ENCODE assay signal across 16 cellular contexts in the genomic region with DNA sequence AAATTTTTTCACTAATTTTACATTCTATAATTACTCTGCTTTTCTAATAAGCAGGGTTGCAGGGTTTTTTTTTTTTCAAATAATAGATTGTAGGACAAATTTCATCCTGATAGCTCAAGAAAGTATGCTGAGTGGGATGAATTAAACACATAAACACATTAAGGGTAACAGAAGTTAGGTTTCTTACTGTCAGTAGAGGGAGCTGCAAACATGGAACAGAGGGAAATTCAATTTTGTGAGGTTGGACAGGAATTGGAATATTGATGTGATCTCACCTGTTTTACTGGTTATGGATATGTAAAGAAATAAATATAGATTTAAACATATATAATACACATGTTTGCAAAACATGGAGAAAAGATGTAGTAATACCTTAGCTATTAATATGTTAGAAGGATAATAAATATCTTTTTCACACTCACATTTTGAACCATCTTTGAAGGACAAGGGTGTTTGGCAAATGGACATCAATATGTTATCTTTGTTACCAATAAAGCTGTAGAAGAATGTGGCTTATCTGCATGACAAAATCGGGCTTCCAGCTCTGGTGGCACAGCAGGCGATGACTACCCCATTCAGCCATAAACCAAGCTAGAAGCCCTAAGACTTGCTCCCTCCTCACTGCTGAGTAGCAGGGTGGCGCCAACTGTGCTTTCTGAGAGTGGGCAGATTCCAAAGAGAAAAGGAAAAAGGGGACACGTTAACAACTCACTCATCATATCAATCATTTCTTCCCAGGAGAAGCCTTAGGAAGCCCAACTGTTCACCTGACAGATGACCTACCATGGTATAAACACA.
DNase-seq lines count a peak whose midpoint lies in the region; ATAC-seq, FAIRE-seq and TF ChIP-seq lines count a peak whose summit lies in the region.
"Had no signal": no experiment of that assay in that cellular context is flagged by ENCODE, and none has a peak within 500 bp of the region (broad histone marks: within the 10 kb centered on the region; RNA-seq: fewer than 3 reads in every experiment).

No MANE protein-coding gene starts in this region.

- DNase-seq in GM12865 (ENCODE audit: low read depth) = no peak
- DNase-seq in NCI-H82 treated with DMSO at 0.1 percent for 48 hours (lab: John Stamatoyannopoulos, UW; ENCODE audit: unreplicated experiment) = peak; percentile 5
- DNase-seq in endothelial cell of umbilical vein (ENCODE audit: low read depth, low spot score) = no peak
- peak; percentile 2 for DNase-seq in renal cortical epithelial cell (ENCODE audit: low read depth)
- no peak for DNase-seq in lower leg skin (ENCODE audit: low spot score in 2 of 2)
- no peak for DNase-seq in cerebellum (ENCODE audit: low spot score)
- DNase-seq: activated CD8-positive, alpha-beta T cell treated with anti-CD3 and anti-CD28 coated beads, Interleukin-2, amount 10 ng/mL, durations not matched to agents 7 days and 5 days; activated gamma-delta T cell; foreskin melanocyte; NCI-H1105 treated with DMSO at 0.1 percent for 48 hours; NCI-H510A had no signal

- no peaks in the 10 kb centered on the region for H3K4me1 ChIP-seq in endothelial cell of umbilical vein (ENCODE audit: control insufficient read depth, extremely low read depth, insufficient read depth, low read length)

- CTCF ChIA-PET in endothelial cell of umbilical vein (lab: Charles Lee) = interaction anchor here (0.7 to 2.5 kb wide), 6 partner anchors 9 to 1786 kb away, joined by 3 to 14 read pairs (median 4); no protein-coding TSS in a partner anchor

- H3K79me2 ChIP-seq in endothelial cell of umbilical vein (ENCODE audit: control insufficient read depth, insufficient read depth, low read length) = no peaks in the 10 kb centered on the region

- H4K20me1 ChIP-seq in endothelial cell of umbilical vein (replicated peaks; ENCODE audit: control insufficient read depth, extremely low read depth, insufficient read depth, low read length) = no peaks in the 10 kb centered on the region

- H3K9ac ChIP-seq in endothelial cell of umbilical vein (replicated peaks; ENCODE audit: extremely low read depth, insufficient read depth, low read length) = no peak overlapping the region

- H3K4me2 ChIP-seq in endothelial cell of umbilical vein (ENCODE audit: insufficient read depth, low read length) = no peak overlapping the region

- TF ChIP-seq POLR2A in endothelial cell of umbilical vein (IDR thresholded peaks at IDR 0.05; ENCODE audit: low read depth, low read length) (no peak), lower leg skin (IDR thresholded peaks at IDR 0.05) (no peak)

- no peak for ATAC-seq in GM21529 (IDR thresholded peaks at IDR 0.05; ENCODE audit: unreplicated experiment)
- ATAC-seq: activated CD8-positive, alpha-beta T cell treated with anti-CD3 and anti-CD28 coated beads, Interleukin-2, amount 10 ng/mL, durations not matched to agents 7 days and 5 days; natural killer cell treated with Interleukin-12 subunit alpha and Interleukin-12 subunit beta and Interleukin-15 and Interleukin-18, amount 100 ng/mL, for 72 hours; Right ventricle myocardium inferior had no signal

- H3K36me3 ChIP-seq in endothelial cell of umbilical vein (ENCODE audit: control insufficient read depth in 2 of 2, extremely low read depth in 1 of 2, insufficient read depth in 2 of 2, low read length in 2 of 2) = no peaks in the 10 kb centered on the region

- H2AFZ ChIP-seq in endothelial cell of umbilical vein (ENCODE audit: low read depth, low read length) = no peak overlapping the region

- dilution Hi-C loops in endothelial cell of umbilical vein (cut with MboI; ENCODE audit: extremely low pct_ligation_motif_present, low sequenced_read_pairs) = no loop called here

- TF ChIP-seq CTCF in GM12865 (IDR thresholded peaks at IDR 0.05; ENCODE audit: insufficient read depth, low read depth, low read length, missing control alignments) (peak; percentile 4), endothelial cell of umbilical vein (IDR thresholded peaks at IDR 0.05; ENCODE audit: extremely low read depth in 1 of 2, insufficient read depth in 1 of 2, low read depth in 1 of 2, low read length in 2 of 2) (peak; percentile 5 to 12), lower leg skin (IDR thresholded peaks at IDR 0.05) (no peak)

- H3K9me3 ChIP-seq in endothelial cell of umbilical vein (replicated peaks; ENCODE audit: control insufficient read depth, insufficient read depth, low read length) = no peaks in the 10 kb centered on the region

- no TSS peak for BruUV-seq in endothelial cell of umbilical vein (replicated peaks; lab: Mats Ljungman, UMichigan)

- no peaks in the 10 kb centered on the region for H3K9me1 ChIP-seq in endothelial cell of umbilical vein (replicated peaks; ENCODE audit: control insufficient read depth, extremely low read depth, insufficient read depth, low read length)

- peaks cover 0 to 7% of the 10 kb centered on the region in 2 experiments for H3K27me3 ChIP-seq in endothelial cell of umbilical vein (ENCODE audit: control insufficient read depth in 2 of 2, insufficient read depth in 2 of 2, low read length in 2 of 2)

- intact Hi-C loops in endothelial cell of umbilical vein (cut with micrococcal nuclease) = no loop called here
- intact Hi-C loops in lower leg skin (cut with DNase I; ENCODE audit: low total_unique reads) = no loop called here

- H3K27ac ChIP-seq in endothelial cell of umbilical vein (ENCODE audit: insufficient read depth, low read depth, low read length) = no peak overlapping the region

- no peak overlapping the region for H3K4me3 ChIP-seq in GM12865 (ENCODE audit: low read depth, low read length)
- H3K4me3 ChIP-seq in endothelial cell of umbilical vein (replicated peaks in 1 of 3; ENCODE audit: insufficient read depth in 1 of 3, low read depth in 1 of 3, low read length in 3 of 3) = no peak overlapping the region
- H3K4me3 ChIP-seq in lower leg skin (ENCODE audit: low read depth, poor library complexity, severe bottlenecking) = no peak overlapping the region

- 51 to 74% methylated on average over 4 of the region's 4 CpGs for WGBS in lower leg skin, 2 donors

- POLR2A ChIA-PET in endothelial cell of umbilical vein (lab: Charles Lee) = no interaction called here

- peak; percentile 24 for FAIRE-seq in endothelial cell of umbilical vein (lab: Jason Lieb, UNC)
- FAIRE-seq: colon, GM19239 had no signal

TF ChIP-seq in endothelial cell of umbilical vein, 7 proteins besides CTCF, POLR2A, EP300 and RAD21:
- no peak for TF ChIP-seq GATA2 (IDR thresholded peaks at IDR 0.05; ENCODE audit: insufficient read depth, insufficient read length, low read depth, low read length)
- TF ChIP-seq, protein P1, sequence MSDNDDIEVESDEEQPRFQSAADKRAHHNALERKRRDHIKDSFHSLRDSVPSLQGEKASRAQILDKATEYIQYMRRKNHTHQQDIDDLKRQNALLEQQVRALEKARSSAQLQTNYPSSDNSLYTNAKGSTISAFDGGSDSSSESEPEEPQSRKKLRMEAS (IDR thresholded peaks at IDR 0.05; ENCODE audit: insufficient read depth, insufficient read length) = no peak
- TF ChIP-seq MYC (IDR thresholded peaks at IDR 0.05; ENCODE audit: low read depth, low read length) = no peak
- no peak for TF ChIP-seq EZH2 (IDR thresholded peaks at IDR 0.05; ENCODE audit: borderline replicate concordance, low read depth, low read length, severe bottlenecking)
- TF ChIP-seq JUN (IDR thresholded peaks at IDR 0.05; ENCODE audit: borderline replicate concordance, insufficient read depth, insufficient read length, low read depth) = no peak
- TF ChIP-seq FOS (IDR thresholded peaks at IDR 0.05; ENCODE audit: borderline replicate concordance, insufficient read depth, low read length) = no peak
- TF ChIP-seq POLR2AphosphoS5 (IDR thresholded peaks at IDR 0.05; ENCODE audit: insufficient read depth, low read depth, low read length) = no peak

Comparison
In these comparisons a context has a peak if more than half of its experiments do, and no peak if none do; other contexts are left out.
1. DNase-seq: peak in NCI-H82 treated with DMSO at 0.1 percent for 48 hours (single experiment) and renal cortical epithelial cell (single experiment); none in GM12865 (single experiment), endothelial cell of umbilical vein (single experiment), lower leg skin (0 of 2) and cerebellum (single experiment).
2. CTCF ChIP-seq: peak in GM12865 (single experiment) and endothelial cell of umbilical vein (2 of 2); none in lower leg skin (0 of 3).